Comparison of ENCODE assay signal across 7 cellular contexts in the genomic region with DNA sequence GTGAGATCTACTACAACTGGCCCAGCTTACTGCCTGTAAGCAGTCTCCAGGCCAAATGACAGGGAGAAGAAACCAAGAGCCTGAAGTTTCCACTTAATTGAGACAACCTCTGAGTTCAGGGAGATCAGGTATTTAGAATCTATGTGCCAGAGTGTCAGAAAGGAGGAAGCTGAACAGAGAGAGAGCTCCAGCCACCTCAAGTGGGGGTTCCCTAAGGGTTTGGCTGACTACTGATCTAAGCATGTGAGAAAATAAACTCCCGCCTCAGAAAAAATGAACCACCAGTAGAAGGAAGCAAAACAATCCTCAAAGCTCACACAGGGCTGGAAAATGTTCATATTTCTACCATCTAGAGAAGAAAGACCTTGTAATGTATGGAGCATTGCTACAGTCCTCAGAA. TPM values are rescaled to one million over a fixed set of nuclear protein-coding genes. Genes with fewer than 3 reads are reported as not detected.
A peak's percentile ranks its signal among the peaks of the same experiment; 100 is the strongest.
DNase-seq lines count a peak whose midpoint lies in the region; ATAC-seq and TF ChIP-seq lines count a peak whose summit lies in the region.

No MANE protein-coding gene starts in this region.

- intact Hi-C loops in uterus (cut with DNase I; ENCODE audit: low total_unique reads): no loop called here

- no peak overlapping the region for H3K4me3 ChIP-seq in uterus

- no peak for TF ChIP-seq CTCF in uterus (IDR thresholded peaks at IDR 0.05)

- no peak for TF ChIP-seq POLR2A in uterus (IDR thresholded peaks at IDR 0.05)

- ATAC-seq in GM18517 (IDR thresholded peaks at IDR 0.05; ENCODE audit: unreplicated experiment) (peak; percentile 81), HG02759 (IDR thresholded peaks at IDR 0.05; ENCODE audit: unreplicated experiment) (peak; percentile 84), memory B cell (ENCODE audit: low read depth) (peak; percentile 98)

- H3K4me3 Mint-ChIP-seq in memory B cell: peak overlapping the region; percentile 14

- H3K27ac Mint-ChIP-seq in memory B cell: peak overlapping the region; percentile 70

- H3K4me1 ChIP-seq in uterus: no peaks in the 10 kb centered on the region

- H3K36me3 Mint-ChIP-seq in memory B cell: no peaks in the 10 kb centered on the region

- no peaks in the 10 kb centered on the region for H3K27me3 ChIP-seq in uterus

- H3K36me3 ChIP-seq in uterus: no peaks in the 10 kb centered on the region

- no peaks in the 10 kb centered on the region for H3K9me3 ChIP-seq in uterus

- no peaks in the 10 kb centered on the region for H3K9me3 Mint-ChIP-seq in memory B cell

- no peak overlapping the region for H3K27ac ChIP-seq in uterus

- DNase-seq in RPMI8226 (peak; percentile 30), memory B cell (ENCODE audit: low spot score in 2 of 2) (peak; percentile 29 to 55), NCI-H2081 treated with DMSO at 0.1 percent for 48 hours (lab: John Stamatoyannopoulos, UW) (no peak), uterus (no peak)
- DNase-seq in stimulated activated CD4-positive, alpha-beta T cell treated with anti-CD3 and anti-CD28 coated beads, Interleukin-2, amount 100 ng/mL, for 24 hours: no peak

- peaks cover 27% of the 10 kb centered on the region for H3K4me1 Mint-ChIP-seq in memory B cell

- H3K27me3 Mint-ChIP-seq in memory B cell: no peaks in the 10 kb centered on the region

RNA-seq across cellular contexts. Expression of gene ADAM10, which starts 25.0 kb away (rescaled TPM):
- total RNA-seq in uterus: 100 to 1,000 TPM in 2 of 4 donors, 10 to 100 TPM in 2; 41.8 to 208 (median 110) TPM

RNA-seq across cellular contexts. Expression of gene MINDY2, which starts 46.6 kb away (rescaled TPM):
- total RNA-seq in uterus: 10 to 100 TPM; 17.2 to 62.1 (median 27.7) TPM

Comparison
In these comparisons a context has a peak if more than half of its experiments do, and no peak if none do; other contexts are left out.
1. DNase-seq: peak in RPMI8226 (single experiment) and memory B cell (2 of 2); none in stimulated activated CD4-positive, alpha-beta T cell treated with anti-CD3 and anti-CD28 coated beads, Interleukin-2, amount 100 ng/mL, for 24 hours (0 of 2), NCI-H2081 treated with DMSO at 0.1 percent for 48 hours (single experiment) and uterus (0 of 2).
2. Peak in every context shown above with its lines, with median percentiles within 50 percentile points of each other: ATAC-seq.